Comparison of ENCODE assay signal across 1 cellular context in the genomic region with DNA sequence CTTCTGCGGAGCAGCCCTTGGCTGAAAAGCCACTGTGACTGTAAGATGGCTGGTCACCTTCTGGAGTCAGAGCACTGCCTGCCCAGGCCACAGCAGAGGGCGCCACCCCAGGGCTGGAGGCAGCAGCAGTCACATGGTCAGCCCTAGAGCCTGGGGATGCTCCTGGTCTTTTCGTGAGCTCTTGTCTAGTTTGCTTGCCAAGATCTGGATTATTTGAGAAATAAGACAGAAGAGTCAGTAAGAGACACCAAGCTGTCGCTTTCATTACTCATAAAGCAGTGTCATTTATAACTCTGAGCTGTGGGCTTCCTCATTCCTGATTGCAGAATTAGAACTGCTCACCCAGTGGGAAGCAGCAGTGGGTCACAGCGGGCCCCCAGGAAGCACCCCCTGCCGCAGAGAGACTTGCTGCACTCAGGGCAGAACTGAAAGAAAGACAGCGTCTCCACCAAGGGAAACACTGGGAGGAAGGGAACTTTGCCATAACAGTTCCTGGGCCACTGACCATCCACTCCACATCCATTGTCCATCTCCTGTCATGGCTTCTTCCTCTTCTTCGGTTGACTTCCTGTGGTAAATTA.
A peak's percentile ranks its signal among the peaks of the same experiment; 100 is the strongest.
TF ChIP-seq lines count a peak whose summit lies in the region.

No MANE protein-coding gene starts in this region.

TF ChIP-seq in HepG2, 621 proteins besides CTCF, POLR2A, EP300 and RAD21 (continued from another document and continues in another):
- TF ChIP-seq, protein P1, sequence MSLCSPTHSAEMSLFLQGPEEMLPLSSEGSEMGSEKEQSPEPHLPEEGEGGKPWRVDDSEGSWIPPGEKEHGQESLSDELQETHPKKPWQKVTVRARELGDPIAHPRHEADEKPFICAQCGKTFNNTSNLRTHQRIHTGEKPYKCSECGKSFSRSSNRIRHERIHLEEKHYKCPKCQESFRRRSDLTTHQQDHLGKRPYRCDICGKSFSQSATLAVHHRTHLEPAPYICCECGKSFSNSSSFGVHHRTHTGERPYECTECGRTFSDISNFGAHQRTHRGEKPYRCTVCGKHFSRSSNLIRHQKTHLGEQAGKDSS (CRISPR knock-in tag; IDR thresholded peaks at IDR 0.05; ENCODE audit: borderline replicate concordance, low read depth) = peak; percentile 73; the same call in 1 of the 2 replicates
- TF ChIP-seq SMARCE1 (IDR thresholded peaks at IDR 0.05; ENCODE audit: borderline replicate concordance) (no peak), EEA1 (CRISPR knock-in tag; IDR thresholded peaks at IDR 0.05; ENCODE audit: borderline replicate concordance) (no peak), ZSCAN31 (CRISPR knock-in tag; IDR thresholded peaks at IDR 0.05; ENCODE audit: low read depth) (no peak), ZNF160 (CRISPR knock-in tag; IDR thresholded peaks at IDR 0.05) (no peak), ASH2L (IDR thresholded peaks at IDR 0.05; ENCODE audit: insufficient read length, low read depth, low read length) (no peak), POLR2AphosphoS5 (IDR thresholded peaks at IDR 0.05; ENCODE audit: low read depth, low read length) (no peak), STAG1 (CRISPR knock-in tag; IDR thresholded peaks at IDR 0.05) (peak; percentile 55), KDM2A (CRISPR knock-in tag; IDR thresholded peaks at IDR 0.05; ENCODE audit: borderline replicate concordance, low read depth) (peak; percentile 30; the same call in 1 of the 2 replicates), KAT7 (CRISPR knock-in tag; IDR thresholded peaks at IDR 0.05; ENCODE audit: borderline replicate concordance) (no peak), NAIF1 (CRISPR knock-in tag; IDR thresholded peaks at IDR 0.05; ENCODE audit: borderline replicate concordance) (no peak), SMYD3 (CRISPR knock-in tag; IDR thresholded peaks at IDR 0.05) (no peak), JUNB (CRISPR knock-in tag; IDR thresholded peaks at IDR 0.05; ENCODE audit: borderline replicate concordance) (no peak), SIX1 (CRISPR knock-in tag; IDR thresholded peaks at IDR 0.05; ENCODE audit: borderline replicate concordance) (no peak), ZNF124 (CRISPR knock-in tag; IDR thresholded peaks at IDR 0.05) (no peak), ADNP (CRISPR knock-in tag; IDR thresholded peaks at IDR 0.05) (no peak), ZIK1 (CRISPR knock-in tag; IDR thresholded peaks at IDR 0.05; ENCODE audit: borderline replicate concordance, low read depth) (no peak), PHF20 (CRISPR knock-in tag; IDR thresholded peaks at IDR 0.05) (no peak), ZNF572 (CRISPR knock-in tag; IDR thresholded peaks at IDR 0.05) (no peak), PRPF4 (IDR thresholded peaks at IDR 0.05; ENCODE audit: low read depth, low read length, poor library complexity, severe bottlenecking) (no peak), ZNF605 (CRISPR knock-in tag; IDR thresholded peaks at IDR 0.05) (no peak), ZNF546 (CRISPR knock-in tag; conservative IDR thresholded peaks at IDR 0.05) (no peak), HOXA5 (CRISPR knock-in tag; IDR thresholded peaks at IDR 0.05) (no peak), KLF6 (CRISPR knock-in tag; IDR thresholded peaks at IDR 0.05) (no peak), XRCC5 (optimal IDR thresholded peaks at IDR 0.05; ENCODE audit: low read length) (peak; percentile 33), CBX1 (IDR thresholded peaks at IDR 0.05; ENCODE audit: low read depth) (no peak), ZNF12 (CRISPR knock-in tag; IDR thresholded peaks at IDR 0.05) (no peak)
- TF ChIP-seq, protein P2, sequence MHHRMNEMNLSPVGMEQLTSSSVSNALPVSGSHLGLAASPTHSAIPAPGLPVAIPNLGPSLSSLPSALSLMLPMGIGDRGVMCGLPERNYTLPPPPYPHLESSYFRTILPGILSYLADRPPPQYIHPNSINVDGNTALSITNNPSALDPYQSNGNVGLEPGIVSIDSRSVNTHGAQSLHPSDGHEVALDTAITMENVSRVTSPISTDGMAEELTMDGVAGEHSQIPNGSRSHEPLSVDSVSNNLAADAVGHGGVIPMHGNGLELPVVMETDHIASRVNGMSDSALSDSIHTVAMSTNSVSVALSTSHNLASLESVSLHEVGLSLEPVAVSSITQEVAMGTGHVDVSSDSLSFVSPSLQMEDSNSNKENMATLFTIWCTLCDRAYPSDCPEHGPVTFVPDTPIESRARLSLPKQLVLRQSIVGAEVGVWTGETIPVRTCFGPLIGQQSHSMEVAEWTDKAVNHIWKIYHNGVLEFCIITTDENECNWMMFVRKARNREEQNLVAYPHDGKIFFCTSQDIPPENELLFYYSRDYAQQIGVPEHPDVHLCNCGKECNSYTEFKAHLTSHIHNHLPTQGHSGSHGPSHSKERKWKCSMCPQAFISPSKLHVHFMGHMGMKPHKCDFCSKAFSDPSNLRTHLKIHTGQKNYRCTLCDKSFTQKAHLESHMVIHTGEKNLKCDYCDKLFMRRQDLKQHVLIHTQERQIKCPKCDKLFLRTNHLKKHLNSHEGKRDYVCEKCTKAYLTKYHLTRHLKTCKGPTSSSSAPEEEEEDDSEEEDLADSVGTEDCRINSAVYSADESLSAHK (CRISPR knock-in tag; IDR thresholded peaks at IDR 0.05; ENCODE audit: borderline replicate concordance) = no peak
- TF ChIP-seq, protein P3, sequence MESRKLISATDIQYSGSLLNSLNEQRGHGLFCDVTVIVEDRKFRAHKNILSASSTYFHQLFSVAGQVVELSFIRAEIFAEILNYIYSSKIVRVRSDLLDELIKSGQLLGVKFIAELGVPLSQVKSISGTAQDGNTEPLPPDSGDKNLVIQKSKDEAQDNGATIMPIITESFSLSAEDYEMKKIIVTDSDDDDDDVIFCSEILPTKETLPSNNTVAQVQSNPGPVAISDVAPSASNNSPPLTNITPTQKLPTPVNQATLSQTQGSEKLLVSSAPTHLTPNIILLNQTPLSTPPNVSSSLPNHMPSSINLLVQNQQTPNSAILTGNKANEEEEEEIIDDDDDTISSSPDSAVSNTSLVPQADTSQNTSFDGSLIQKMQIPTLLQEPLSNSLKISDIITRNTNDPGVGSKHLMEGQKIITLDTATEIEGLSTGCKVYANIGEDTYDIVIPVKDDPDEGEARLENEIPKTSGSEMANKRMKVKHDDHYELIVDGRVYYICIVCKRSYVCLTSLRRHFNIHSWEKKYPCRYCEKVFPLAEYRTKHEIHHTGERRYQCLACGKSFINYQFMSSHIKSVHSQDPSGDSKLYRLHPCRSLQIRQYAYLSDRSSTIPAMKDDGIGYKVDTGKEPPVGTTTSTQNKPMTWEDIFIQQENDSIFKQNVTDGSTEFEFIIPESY (CRISPR knock-in tag; IDR thresholded peaks at IDR 0.05) = no peak
- TF ChIP-seq, protein P4, sequence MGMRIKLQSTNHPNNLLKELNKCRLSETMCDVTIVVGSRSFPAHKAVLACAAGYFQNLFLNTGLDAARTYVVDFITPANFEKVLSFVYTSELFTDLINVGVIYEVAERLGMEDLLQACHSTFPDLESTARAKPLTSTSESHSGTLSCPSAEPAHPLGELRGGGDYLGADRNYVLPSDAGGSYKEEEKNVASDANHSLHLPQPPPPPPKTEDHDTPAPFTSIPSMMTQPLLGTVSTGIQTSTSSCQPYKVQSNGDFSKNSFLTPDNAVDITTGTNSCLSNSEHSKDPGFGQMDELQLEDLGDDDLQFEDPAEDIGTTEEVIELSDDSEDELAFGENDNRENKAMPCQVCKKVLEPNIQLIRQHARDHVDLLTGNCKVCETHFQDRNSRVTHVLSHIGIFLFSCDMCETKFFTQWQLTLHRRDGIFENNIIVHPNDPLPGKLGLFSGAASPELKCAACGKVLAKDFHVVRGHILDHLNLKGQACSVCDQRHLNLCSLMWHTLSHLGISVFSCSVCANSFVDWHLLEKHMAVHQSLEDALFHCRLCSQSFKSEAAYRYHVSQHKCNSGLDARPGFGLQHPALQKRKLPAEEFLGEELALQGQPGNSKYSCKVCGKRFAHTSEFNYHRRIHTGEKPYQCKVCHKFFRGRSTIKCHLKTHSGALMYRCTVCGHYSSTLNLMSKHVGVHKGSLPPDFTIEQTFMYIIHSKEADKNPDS (CRISPR knock-in tag; IDR thresholded peaks at IDR 0.05) = no peak
- TF ChIP-seq, protein P5, sequence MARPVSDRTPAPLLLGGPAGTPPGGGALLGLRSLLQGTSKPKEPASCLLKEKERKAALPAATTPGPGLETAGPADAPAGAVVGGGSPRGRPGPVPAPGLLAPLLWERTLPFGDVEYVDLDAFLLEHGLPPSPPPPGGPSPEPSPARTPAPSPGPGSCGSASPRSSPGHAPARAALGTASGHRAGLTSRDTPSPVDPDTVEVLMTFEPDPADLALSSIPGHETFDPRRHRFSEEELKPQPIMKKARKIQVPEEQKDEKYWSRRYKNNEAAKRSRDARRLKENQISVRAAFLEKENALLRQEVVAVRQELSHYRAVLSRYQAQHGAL (CRISPR knock-in tag; IDR thresholded peaks at IDR 0.05; ENCODE audit: not compliant biosample characterization) = no peak
- TF ChIP-seq, protein P6, sequence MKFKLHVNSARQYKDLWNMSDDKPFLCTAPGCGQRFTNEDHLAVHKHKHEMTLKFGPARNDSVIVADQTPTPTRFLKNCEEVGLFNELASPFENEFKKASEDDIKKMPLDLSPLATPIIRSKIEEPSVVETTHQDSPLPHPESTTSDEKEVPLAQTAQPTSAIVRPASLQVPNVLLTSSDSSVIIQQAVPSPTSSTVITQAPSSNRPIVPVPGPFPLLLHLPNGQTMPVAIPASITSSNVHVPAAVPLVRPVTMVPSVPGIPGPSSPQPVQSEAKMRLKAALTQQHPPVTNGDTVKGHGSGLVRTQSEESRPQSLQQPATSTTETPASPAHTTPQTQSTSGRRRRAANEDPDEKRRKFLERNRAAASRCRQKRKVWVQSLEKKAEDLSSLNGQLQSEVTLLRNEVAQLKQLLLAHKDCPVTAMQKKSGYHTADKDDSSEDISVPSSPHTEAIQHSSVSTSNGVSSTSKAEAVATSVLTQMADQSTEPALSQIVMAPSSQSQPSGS (CRISPR knock-in tag; IDR thresholded peaks at IDR 0.05) = no peak
- TF ChIP-seq, protein P7, sequence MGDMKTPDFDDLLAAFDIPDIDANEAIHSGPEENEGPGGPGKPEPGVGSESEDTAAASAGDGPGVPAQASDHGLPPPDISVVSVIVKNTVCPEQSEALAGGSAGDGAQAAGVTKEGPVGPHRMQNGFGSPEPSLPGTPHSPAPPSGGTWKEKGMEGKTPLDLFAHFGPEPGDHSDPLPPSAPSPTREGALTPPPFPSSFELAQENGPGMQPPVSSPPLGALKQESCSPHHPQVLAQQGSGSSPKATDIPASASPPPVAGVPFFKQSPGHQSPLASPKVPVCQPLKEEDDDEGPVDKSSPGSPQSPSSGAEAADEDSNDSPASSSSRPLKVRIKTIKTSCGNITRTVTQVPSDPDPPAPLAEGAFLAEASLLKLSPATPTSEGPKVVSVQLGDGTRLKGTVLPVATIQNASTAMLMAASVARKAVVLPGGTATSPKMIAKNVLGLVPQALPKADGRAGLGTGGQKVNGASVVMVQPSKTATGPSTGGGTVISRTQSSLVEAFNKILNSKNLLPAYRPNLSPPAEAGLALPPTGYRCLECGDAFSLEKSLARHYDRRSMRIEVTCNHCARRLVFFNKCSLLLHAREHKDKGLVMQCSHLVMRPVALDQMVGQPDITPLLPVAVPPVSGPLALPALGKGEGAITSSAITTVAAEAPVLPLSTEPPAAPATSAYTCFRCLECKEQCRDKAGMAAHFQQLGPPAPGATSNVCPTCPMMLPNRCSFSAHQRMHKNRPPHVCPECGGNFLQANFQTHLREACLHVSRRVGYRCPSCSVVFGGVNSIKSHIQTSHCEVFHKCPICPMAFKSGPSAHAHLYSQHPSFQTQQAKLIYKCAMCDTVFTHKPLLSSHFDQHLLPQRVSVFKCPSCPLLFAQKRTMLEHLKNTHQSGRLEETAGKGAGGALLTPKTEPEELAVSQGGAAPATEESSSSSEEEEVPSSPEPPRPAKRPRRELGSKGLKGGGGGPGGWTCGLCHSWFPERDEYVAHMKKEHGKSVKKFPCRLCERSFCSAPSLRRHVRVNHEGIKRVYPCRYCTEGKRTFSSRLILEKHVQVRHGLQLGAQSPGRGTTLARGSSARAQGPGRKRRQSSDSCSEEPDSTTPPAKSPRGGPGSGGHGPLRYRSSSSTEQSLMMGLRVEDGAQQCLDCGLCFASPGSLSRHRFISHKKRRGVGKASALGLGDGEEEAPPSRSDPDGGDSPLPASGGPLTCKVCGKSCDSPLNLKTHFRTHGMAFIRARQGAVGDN (CRISPR knock-in tag; IDR thresholded peaks at IDR 0.05) = peak; percentile 90
- TF ChIP-seq, protein P8, sequence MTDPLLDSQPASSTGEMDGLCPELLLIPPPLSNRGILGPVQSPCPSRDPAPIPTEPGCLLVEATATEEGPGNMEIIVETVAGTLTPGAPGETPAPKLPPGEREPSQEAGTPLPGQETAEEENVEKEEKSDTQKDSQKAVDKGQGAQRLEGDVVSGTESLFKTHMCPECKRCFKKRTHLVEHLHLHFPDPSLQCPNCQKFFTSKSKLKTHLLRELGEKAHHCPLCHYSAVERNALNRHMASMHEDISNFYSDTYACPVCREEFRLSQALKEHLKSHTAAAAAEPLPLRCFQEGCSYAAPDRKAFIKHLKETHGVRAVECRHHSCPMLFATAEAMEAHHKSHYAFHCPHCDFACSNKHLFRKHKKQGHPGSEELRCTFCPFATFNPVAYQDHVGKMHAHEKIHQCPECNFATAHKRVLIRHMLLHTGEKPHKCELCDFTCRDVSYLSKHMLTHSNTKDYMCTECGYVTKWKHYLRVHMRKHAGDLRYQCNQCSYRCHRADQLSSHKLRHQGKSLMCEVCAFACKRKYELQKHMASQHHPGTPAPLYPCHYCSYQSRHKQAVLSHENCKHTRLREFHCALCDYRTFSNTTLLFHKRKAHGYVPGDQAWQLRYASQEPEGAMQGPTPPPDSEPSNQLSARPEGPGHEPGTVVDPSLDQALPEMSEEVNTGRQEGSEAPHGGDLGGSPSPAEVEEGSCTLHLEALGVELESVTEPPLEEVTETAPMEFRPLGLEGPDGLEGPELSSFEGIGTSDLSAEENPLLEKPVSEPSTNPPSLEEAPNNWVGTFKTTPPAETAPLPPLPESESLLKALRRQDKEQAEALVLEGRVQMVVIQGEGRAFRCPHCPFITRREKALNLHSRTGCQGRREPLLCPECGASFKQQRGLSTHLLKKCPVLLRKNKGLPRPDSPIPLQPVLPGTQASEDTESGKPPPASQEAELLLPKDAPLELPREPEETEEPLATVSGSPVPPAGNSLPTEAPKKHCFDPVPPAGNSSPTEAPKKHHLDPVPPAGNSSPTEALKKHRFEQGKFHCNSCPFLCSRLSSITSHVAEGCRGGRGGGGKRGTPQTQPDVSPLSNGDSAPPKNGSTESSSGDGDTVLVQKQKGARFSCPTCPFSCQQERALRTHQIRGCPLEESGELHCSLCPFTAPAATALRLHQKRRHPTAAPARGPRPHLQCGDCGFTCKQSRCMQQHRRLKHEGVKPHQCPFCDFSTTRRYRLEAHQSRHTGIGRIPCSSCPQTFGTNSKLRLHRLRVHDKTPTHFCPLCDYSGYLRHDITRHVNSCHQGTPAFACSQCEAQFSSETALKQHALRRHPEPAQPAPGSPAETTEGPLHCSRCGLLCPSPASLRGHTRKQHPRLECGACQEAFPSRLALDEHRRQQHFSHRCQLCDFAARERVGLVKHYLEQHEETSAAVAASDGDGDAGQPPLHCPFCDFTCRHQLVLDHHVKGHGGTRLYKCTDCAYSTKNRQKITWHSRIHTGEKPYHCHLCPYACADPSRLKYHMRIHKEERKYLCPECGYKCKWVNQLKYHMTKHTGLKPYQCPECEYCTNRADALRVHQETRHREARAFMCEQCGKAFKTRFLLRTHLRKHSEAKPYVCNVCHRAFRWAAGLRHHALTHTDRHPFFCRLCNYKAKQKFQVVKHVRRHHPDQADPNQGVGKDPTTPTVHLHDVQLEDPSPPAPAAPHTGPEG (CRISPR knock-in tag; IDR thresholded peaks at IDR 0.05) = no peak
- TF ChIP-seq, protein P9, sequence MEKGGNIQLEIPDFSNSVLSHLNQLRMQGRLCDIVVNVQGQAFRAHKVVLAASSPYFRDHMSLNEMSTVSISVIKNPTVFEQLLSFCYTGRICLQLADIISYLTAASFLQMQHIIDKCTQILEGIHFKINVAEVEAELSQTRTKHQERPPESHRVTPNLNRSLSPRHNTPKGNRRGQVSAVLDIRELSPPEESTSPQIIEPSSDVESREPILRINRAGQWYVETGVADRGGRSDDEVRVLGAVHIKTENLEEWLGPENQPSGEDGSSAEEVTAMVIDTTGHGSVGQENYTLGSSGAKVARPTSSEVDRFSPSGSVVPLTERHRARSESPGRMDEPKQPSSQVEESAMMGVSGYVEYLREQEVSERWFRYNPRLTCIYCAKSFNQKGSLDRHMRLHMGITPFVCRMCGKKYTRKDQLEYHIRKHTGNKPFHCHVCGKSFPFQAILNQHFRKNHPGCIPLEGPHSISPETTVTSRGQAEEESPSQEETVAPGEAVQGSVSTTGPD (CRISPR knock-in tag; IDR thresholded peaks at IDR 0.05) = no peak
